Comparison of ENCODE assay signal across 15 cellular contexts in the genomic region with DNA sequence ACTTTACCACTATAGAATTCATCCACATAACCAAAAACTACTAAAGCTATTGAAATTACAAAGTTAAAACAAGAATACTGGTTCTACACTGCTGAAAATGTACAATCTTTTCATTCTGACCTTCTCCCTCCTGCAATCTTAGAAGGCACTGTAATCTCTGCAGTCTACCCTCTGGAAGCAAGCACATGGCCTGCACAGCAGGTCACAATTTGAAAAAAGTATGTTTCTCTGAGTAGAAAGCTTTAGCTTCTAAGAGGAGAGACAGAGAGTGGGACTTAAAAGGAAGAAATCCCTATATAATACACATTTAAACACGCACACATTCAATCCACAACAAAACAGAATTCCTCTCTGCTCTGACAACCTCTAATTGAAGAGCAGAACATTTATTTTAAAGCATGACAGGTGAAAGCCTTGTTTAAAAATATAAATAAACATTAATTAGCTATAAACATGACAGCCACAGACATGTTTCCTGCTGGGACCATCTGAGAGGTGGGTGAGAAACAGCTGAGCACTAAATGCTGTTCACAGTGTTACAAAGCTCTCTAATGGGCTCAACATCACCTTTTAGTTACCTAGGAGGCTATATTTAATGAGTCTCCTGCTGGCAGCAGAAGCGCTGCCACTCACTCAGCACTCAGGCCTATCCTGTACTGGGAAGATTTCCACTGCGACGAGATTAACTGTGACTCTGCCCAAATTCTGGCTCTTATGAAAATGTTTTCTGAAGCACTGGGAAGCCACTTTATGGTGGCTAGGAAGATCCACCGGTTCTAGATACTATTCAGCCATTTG.
"Had no signal": no experiment of that assay in that cellular context is flagged by ENCODE, and none has a peak within 500 bp of the region (broad histone marks: within the 10 kb centered on the region; RNA-seq: fewer than 3 reads in every experiment).

No MANE protein-coding gene starts in this region.

- H3K4me3 ChIP-seq: dorsolateral prefrontal cortex, gastrocnemius medialis, sigmoid colon, testis, upper lobe of right lung had no signal

- H3K36me3 ChIP-seq: gastrocnemius medialis, sigmoid colon, upper lobe of right lung had no signal

- H3K27ac ChIP-seq: dorsolateral prefrontal cortex, gastrocnemius medialis, sigmoid colon, testis, upper lobe of right lung had no signal

- H3K36me3 Mint-ChIP-seq: activated CD4-positive, alpha-beta memory T cell treated with anti-CD3 and anti-CD28 coated beads for 36 hours; activated naive CD4-positive, alpha-beta T cell treated with anti-CD3 and anti-CD28 coated beads, Interleukin-2, amount 10 ng/mL, durations not matched to agents 7 days and 5 days had no signal

- H3K4me1 ChIP-seq: gastrocnemius medialis, sigmoid colon, testis, upper lobe of right lung had no signal

- ATAC-seq: gastrocnemius medialis; stimulated activated naive CD8-positive, alpha-beta T cell treated with anti-CD3 and anti-CD28 coated beads, Interleukin-15, amount 100 ng/mL, for 72 hours; upper lobe of right lung had no signal

- H3K27ac Mint-ChIP-seq: activated CD4-positive, alpha-beta memory T cell treated with anti-CD3 and anti-CD28 coated beads for 36 hours; activated naive CD4-positive, alpha-beta T cell treated with anti-CD3 and anti-CD28 coated beads, Interleukin-2, amount 10 ng/mL, durations not matched to agents 7 days and 5 days; activated T-cell treated with anti-CD3 and anti-CD28 coated beads, Interleukin-2, amount 50 U/mL, for 24 hours; stimulated activated naive CD8-positive, alpha-beta T cell treated with anti-CD3 and anti-CD28 coated beads, Interleukin-15, amount 100 ng/mL, for 72 hours had no signal

- H3K9me3 Mint-ChIP-seq: activated CD4-positive, alpha-beta memory T cell treated with anti-CD3 and anti-CD28 coated beads for 36 hours; activated T-cell treated with anti-CD3 and anti-CD28 coated beads, Interleukin-2, amount 50 U/mL, for 24 hours; stimulated activated naive CD8-positive, alpha-beta T cell treated with anti-CD3 and anti-CD28 coated beads, Interleukin-15, amount 100 ng/mL, for 72 hours had no signal

- DNase-seq: activated CD4-positive, alpha-beta memory T cell treated with anti-CD3 and anti-CD28 coated beads for 36 hours; activated naive CD4-positive, alpha-beta T cell treated with anti-CD3 and anti-CD28 coated beads, Interleukin-2, amount 10 ng/mL, durations not matched to agents 7 days and 5 days; activated T-cell treated with anti-CD3 and anti-CD28 coated beads, Interleukin-2, amount 50 U/mL, for 24 hours; endodermal cell; gastrocnemius medialis; islet precursor cell; midbrain; sigmoid colon; stimulated activated CD4-positive, alpha-beta T cell treated with anti-CD3 and anti-CD28 coated beads, Interleukin-1b, Interleukin-23, amount 100 ng/mL, for 48 hours; stimulated activated naive CD8-positive, alpha-beta T cell treated with anti-CD3 and anti-CD28 coated beads, Interleukin-15, amount 100 ng/mL, for 72 hours; T1000; testis; upper lobe of right lung had no signal

- H3K27me3 Mint-ChIP-seq: activated CD4-positive, alpha-beta memory T cell treated with anti-CD3 and anti-CD28 coated beads for 36 hours; activated naive CD4-positive, alpha-beta T cell treated with anti-CD3 and anti-CD28 coated beads, Interleukin-2, amount 10 ng/mL, durations not matched to agents 7 days and 5 days; activated T-cell treated with anti-CD3 and anti-CD28 coated beads, Interleukin-2, amount 50 U/mL, for 24 hours; stimulated activated naive CD8-positive, alpha-beta T cell treated with anti-CD3 and anti-CD28 coated beads, Interleukin-15, amount 100 ng/mL, for 72 hours had no signal

- H3K4me3 Mint-ChIP-seq: activated CD4-positive, alpha-beta memory T cell treated with anti-CD3 and anti-CD28 coated beads for 36 hours; activated naive CD4-positive, alpha-beta T cell treated with anti-CD3 and anti-CD28 coated beads, Interleukin-2, amount 10 ng/mL, durations not matched to agents 7 days and 5 days; activated T-cell treated with anti-CD3 and anti-CD28 coated beads, Interleukin-2, amount 50 U/mL, for 24 hours; neural crest cell; stimulated activated naive CD8-positive, alpha-beta T cell treated with anti-CD3 and anti-CD28 coated beads, Interleukin-15, amount 100 ng/mL, for 72 hours had no signal

- H3K4me1 Mint-ChIP-seq: activated naive CD4-positive, alpha-beta T cell treated with anti-CD3 and anti-CD28 coated beads, Interleukin-2, amount 10 ng/mL, durations not matched to agents 7 days and 5 days; neural crest cell; stimulated activated naive CD8-positive, alpha-beta T cell treated with anti-CD3 and anti-CD28 coated beads, Interleukin-15, amount 100 ng/mL, for 72 hours had no signal

- H3K27me3 ChIP-seq: gastrocnemius medialis, sigmoid colon, testis, upper lobe of right lung had no signal

- H3K9me3 ChIP-seq: gastrocnemius medialis, sigmoid colon, testis, upper lobe of right lung had no signal
